In the genomic region with DNA sequence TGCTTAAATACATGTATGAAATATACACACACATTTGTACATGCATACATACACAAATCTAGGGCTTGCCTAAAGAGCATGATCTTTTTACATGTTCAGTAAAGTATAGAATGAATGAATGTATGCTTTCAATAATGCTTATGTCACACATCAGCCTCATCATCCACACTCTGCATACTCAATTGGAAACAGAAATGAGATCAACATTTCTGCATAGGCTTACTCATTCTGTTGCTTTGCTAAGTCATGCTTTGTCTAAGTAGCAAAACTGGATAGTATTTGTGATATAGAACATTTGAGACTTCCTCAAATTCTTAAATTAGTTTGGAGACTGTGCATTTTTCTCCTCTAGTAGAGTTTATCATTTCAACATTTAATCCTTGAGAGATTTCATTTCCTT, we compare ENCODE assay signal across 20 cellular contexts.
"Had no signal": no experiment of that assay in that cellular context is flagged by ENCODE, and none has a peak within 500 bp of the region (broad histone marks: within the 10 kb centered on the region; RNA-seq: fewer than 3 reads in every experiment).

No MANE protein-coding gene starts in this region.

- DNase-seq: effector CD8-positive, alpha-beta T cell; heart left ventricle; hypothalamus; mammary epithelial cell; naive thymus-derived CD4-positive, alpha-beta T cell; nephron progenitor cell; right lobe of liver; spleen; stimulated activated CD4-positive, alpha-beta T cell treated with anti-CD3 and anti-CD28 coated beads, Interleukin-15, amount 100 ng/mL, for 24 hours; stimulated activated CD4-positive, alpha-beta T cell treated with anti-CD3 and anti-CD28 coated beads, Interleukin-1b, Interleukin-23, amount 100 ng/mL, for 48 hours; stimulated activated CD4-positive, alpha-beta T cell treated with anti-CD3 and anti-CD28 coated beads, Interleukin-4, amount 100 ng/mL, for 24 hours; tibial artery; upper lobe of left lung; uterus had no signal

- H3K27ac ChIP-seq: heart left ventricle, parathyroid adenoma, prostate gland, right lobe of liver, spleen, tibial artery, upper lobe of left lung, uterus had no signal

- H2AFZ ChIP-seq: parathyroid adenoma had no signal

- FAIRE-seq: islet of Langerhans had no signal

- ATAC-seq: esophagus mucosa; heart left ventricle; left lobe of liver; naive thymus-derived CD4-positive, alpha-beta T cell; right lobe of liver; stimulated activated memory B cell treated with anti-CD40 and anti-IgM and Interleukin-4, amounts not matched to agents 10 μg/mL and 1 μg/mL and 100 μg/mL, for 72 hours had no signal

- H3K4me3 ChIP-seq: heart left ventricle, prostate gland, right lobe of liver, spleen, tibial artery, upper lobe of left lung, uterus had no signal

- H3K79me2 ChIP-seq: parathyroid adenoma had no signal

- H3K9ac ChIP-seq: parathyroid adenoma had no signal

- H3K36me3 ChIP-seq: heart left ventricle, prostate gland, right lobe of liver, spleen, tibial artery, upper lobe of left lung, uterus had no signal

- H3K27me3 ChIP-seq: heart left ventricle, right lobe of liver, spleen, tibial artery, upper lobe of left lung, uterus had no signal

- H3K9me3 ChIP-seq: heart left ventricle, prostate gland, right lobe of liver, spleen, tibial artery, upper lobe of left lung, uterus had no signal

- H3K4me1 ChIP-seq: parathyroid adenoma, prostate gland, right lobe of liver, spleen, tibial artery, upper lobe of left lung, uterus had no signal
